In genomic region chr12:3323002-3323685, GRCh38 we compare ENCODE assay signal across 19 cellular contexts.
"Had no signal": no experiment of that assay in that cellular context is flagged by ENCODE, and none has a peak within 500 bp of the region (broad histone marks: within the 10 kb centered on the region; RNA-seq: fewer than 3 reads in every experiment).

No MANE protein-coding gene starts in this region.

- H3K4me1 Mint-ChIP-seq: immature natural killer cell; memory B cell; naive B cell; neural crest cell; stimulated activated effector memory CD8-positive, alpha-beta T cell treated with anti-CD3 and anti-CD28 coated beads, Interleukin-12 subunit alpha, Interleukin-12 subunit beta, amount 100 ng/mL, for 72 hours had no signal

- ATAC-seq: left lung; natural killer cell treated with Interleukin-12 subunit alpha and Interleukin-12 subunit beta and Interleukin-15 and Interleukin-18, amount 100 ng/mL, for 72 hours; sciatic nerve; stimulated activated effector memory CD8-positive, alpha-beta T cell treated with anti-CD3 and anti-CD28 coated beads, Interleukin-12 subunit alpha, Interleukin-12 subunit beta, amount 100 ng/mL, for 72 hours; upper lobe of right lung had no signal

- H3K27ac ChIP-seq: left lung, prostate gland, right atrium auricular region, transverse colon, upper lobe of right lung, uterus had no signal

- H3K4me1 ChIP-seq: left lung, prostate gland, transverse colon, upper lobe of right lung, uterus had no signal

- H3K36me3 ChIP-seq: left lung, prostate gland, right atrium auricular region, transverse colon, upper lobe of right lung, uterus had no signal

- H3K4me3 Mint-ChIP-seq: immature natural killer cell; memory B cell; naive B cell; natural killer cell treated with Interleukin-12 subunit alpha and Interleukin-12 subunit beta and Interleukin-15 and Interleukin-18, amount 100 ng/mL, for 72 hours; neural crest cell; stimulated activated effector memory CD8-positive, alpha-beta T cell treated with anti-CD3 and anti-CD28 coated beads, Interleukin-12 subunit alpha, Interleukin-12 subunit beta, amount 100 ng/mL, for 72 hours had no signal

- H3K4me3 ChIP-seq: left lung, lung, prostate gland, right atrium auricular region, transverse colon, upper lobe of right lung, uterus had no signal

- H3K9me3 ChIP-seq: left lung, prostate gland, right atrium auricular region, transverse colon, upper lobe of right lung, uterus had no signal

- H3K27ac Mint-ChIP-seq: immature natural killer cell; naive B cell; natural killer cell treated with Interleukin-12 subunit alpha and Interleukin-12 subunit beta and Interleukin-15 and Interleukin-18, amount 100 ng/mL, for 72 hours; stimulated activated effector memory CD8-positive, alpha-beta T cell treated with anti-CD3 and anti-CD28 coated beads, Interleukin-12 subunit alpha, Interleukin-12 subunit beta, amount 100 ng/mL, for 72 hours had no signal

- H3K9me3 Mint-ChIP-seq: immature natural killer cell; memory B cell; naive B cell; natural killer cell treated with Interleukin-12 subunit alpha and Interleukin-12 subunit beta and Interleukin-15 and Interleukin-18, amount 100 ng/mL, for 72 hours; neural crest cell; stimulated activated effector memory CD8-positive, alpha-beta T cell treated with anti-CD3 and anti-CD28 coated beads, Interleukin-12 subunit alpha, Interleukin-12 subunit beta, amount 100 ng/mL, for 72 hours had no signal

- H3K27me3 ChIP-seq: left lung, right atrium auricular region, transverse colon, upper lobe of right lung, uterus had no signal

- DNase-seq: cerebellar nuclear complex; cortex of kidney; immature natural killer cell; left lung; naive B cell; stimulated activated CD4-positive, alpha-beta T cell treated with anti-CD3 and anti-CD28 coated beads, Interleukin-2, amount 100 ng/mL, for 24 hours; stimulated activated CD4-positive, alpha-beta T cell treated with anti-CD3 and anti-CD28 coated beads, Interleukin-4, amount 100 ng/mL, for 24 hours; stimulated activated naive CD4-positive, alpha-beta T cell treated with Interleukin-2 at 50 U/mL for 16 hours; transverse colon; upper lobe of right lung; uterus had no signal
